9 cellular contexts compared by ENCODE assay signal in the genomic region with DNA sequence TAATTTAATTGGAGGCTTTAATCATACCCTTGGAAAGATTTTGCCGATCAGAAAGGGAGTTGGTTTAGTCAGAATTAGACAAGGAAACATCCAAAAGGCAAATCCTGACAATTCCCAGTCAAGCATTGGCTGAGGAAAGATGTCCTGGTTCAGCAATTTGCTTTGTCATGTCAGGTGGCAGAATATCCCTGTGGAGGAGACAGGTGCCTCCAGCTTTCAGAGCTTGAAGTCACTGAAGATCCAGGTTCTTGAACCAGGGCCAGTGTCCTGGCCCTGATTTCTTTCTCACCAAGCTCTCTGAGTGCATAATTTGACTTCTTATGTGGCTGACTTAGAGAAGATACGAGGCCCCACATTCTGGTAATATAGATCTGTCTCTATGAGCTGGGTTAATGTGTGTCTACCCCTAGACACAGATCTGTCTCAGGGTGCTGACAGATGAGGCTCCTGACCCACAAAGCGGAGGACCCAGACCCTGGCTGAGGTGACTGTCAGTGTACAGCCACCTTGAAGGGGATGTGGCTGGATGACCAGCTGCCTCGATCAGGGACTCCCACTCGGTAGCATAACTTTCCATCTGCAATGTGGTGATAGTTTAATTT.
DNase-seq lines count a peak whose midpoint lies in the region; ATAC-seq and TF ChIP-seq lines count a peak whose summit lies in the region.
"Had no signal": no experiment of that assay in that cellular context is flagged by ENCODE, and none has a peak within 500 bp of the region (broad histone marks: within the 10 kb centered on the region; RNA-seq: fewer than 3 reads in every experiment).

No MANE protein-coding gene starts in this region.

- peaks cover 9% of the 10 kb centered on the region for H3K27me3 Mint-ChIP-seq in activated naive CD4-positive, alpha-beta T cell treated with anti-CD3 and anti-CD28 coated beads, Interleukin-2, amount 10 ng/mL, durations not matched to agents 7 days and 5 days
- H3K27me3 Mint-ChIP-seq: B cell; CD4-positive, alpha-beta memory T cell had no signal

- H3K4me3 Mint-ChIP-seq in activated naive CD4-positive, alpha-beta T cell treated with anti-CD3 and anti-CD28 coated beads, Interleukin-2, amount 10 ng/mL, durations not matched to agents 7 days and 5 days: no peak overlapping the region
- H3K4me3 Mint-ChIP-seq: B cell had no signal

- TF ChIP-seq CTCF in OCI-LY3 (IDR thresholded peaks at IDR 0.05; ENCODE audit: low read depth, low read length): no peak

- H3K27me3 ChIP-seq in OCI-LY3 (ENCODE audit: low read depth, low read length): peaks cover 12% of the 10 kb centered on the region

- H3K4me3 ChIP-seq in OCI-LY3 (ENCODE audit: low read length): no peak overlapping the region

- H3K27ac ChIP-seq in OCI-LY3 (ENCODE audit: low read length): no peak overlapping the region

- H3K9me3 ChIP-seq in OCI-LY3 (ENCODE audit: insufficient read depth, low read length): no peaks in the 10 kb centered on the region

- H4K20me1 ChIP-seq in OCI-LY3 (ENCODE audit: insufficient read depth, low read length): no peaks in the 10 kb centered on the region

- no peak overlapping the region for H2AFZ ChIP-seq in OCI-LY3 (ENCODE audit: low read depth, low read length)

- no peaks in the 10 kb centered on the region for H3K79me2 ChIP-seq in OCI-LY3 (ENCODE audit: low read length)

- H3K4me2 ChIP-seq in OCI-LY3 (ENCODE audit: low read length): peak overlapping the region; percentile 45

- peak overlapping the region; percentile 22 to 64 for H3K27ac Mint-ChIP-seq in activated naive CD4-positive, alpha-beta T cell treated with anti-CD3 and anti-CD28 coated beads, Interleukin-2, amount 50 U/mL, for 72 hours
- no peak overlapping the region for H3K27ac Mint-ChIP-seq in activated naive CD4-positive, alpha-beta T cell treated with anti-CD3 and anti-CD28 coated beads, Interleukin-2, amount 10 ng/mL, durations not matched to agents 7 days and 5 days
- H3K27ac Mint-ChIP-seq: B cell had no signal

- no peaks in the 10 kb centered on the region for H3K36me3 ChIP-seq in OCI-LY3 (replicated peaks; ENCODE audit: low read depth, low read length)

- H3K4me1 Mint-ChIP-seq in activated naive CD4-positive, alpha-beta T cell treated with anti-CD3 and anti-CD28 coated beads, Interleukin-2, amount 10 ng/mL, durations not matched to agents 7 days and 5 days: peaks cover 18% of the 10 kb centered on the region

- H3K9me3 Mint-ChIP-seq in activated naive CD4-positive, alpha-beta T cell treated with anti-CD3 and anti-CD28 coated beads, Interleukin-2, amount 50 U/mL, for 72 hours: no peaks in the 10 kb centered on the region
- no peaks in the 10 kb centered on the region for H3K9me3 Mint-ChIP-seq in activated naive CD4-positive, alpha-beta T cell treated with anti-CD3 and anti-CD28 coated beads, Interleukin-2, amount 10 ng/mL, durations not matched to agents 7 days and 5 days
- H3K9me3 Mint-ChIP-seq: CD4-positive, alpha-beta memory T cell had no signal

- no peak for ATAC-seq in activated naive CD4-positive, alpha-beta T cell treated with anti-CD3 and anti-CD28 coated beads, Interleukin-2, amount 50 U/mL, for 72 hours
- ATAC-seq in GM21381 (IDR thresholded peaks at IDR 0.05; ENCODE audit: unreplicated experiment): no peak

- peaks cover 31% of the 10 kb centered on the region for H3K4me1 ChIP-seq in OCI-LY3 (ENCODE audit: low read length)

- DNase-seq in activated naive CD4-positive, alpha-beta T cell treated with anti-CD3 and anti-CD28 coated beads, Interleukin-2, amount 50 U/mL, for 72 hours (ENCODE audit: low spot score in 2 of 2): no peak
- DNase-seq in activated naive CD4-positive, alpha-beta T cell treated with anti-CD3 and anti-CD28 coated beads, Interleukin-2, amount 10 ng/mL, durations not matched to agents 7 days and 5 days: no peak
- DNase-seq in kidney tubule cell (ENCODE audit: low spot score) (peak; percentile 28), COLO668 (lab: John Stamatoyannopoulos, UW; ENCODE audit: unreplicated experiment) (no peak), iPS-NIHi7 (ENCODE audit: extremely low spot score) (no peak)

- H3K9ac ChIP-seq in OCI-LY3 (ENCODE audit: low read length): no peak overlapping the region

- no peaks in the 10 kb centered on the region for H3K36me3 Mint-ChIP-seq in activated naive CD4-positive, alpha-beta T cell treated with anti-CD3 and anti-CD28 coated beads, Interleukin-2, amount 50 U/mL, for 72 hours
- H3K36me3 Mint-ChIP-seq in activated naive CD4-positive, alpha-beta T cell treated with anti-CD3 and anti-CD28 coated beads, Interleukin-2, amount 10 ng/mL, durations not matched to agents 7 days and 5 days: no peaks in the 10 kb centered on the region

- CTCF ChIA-PET in activated naive CD4-positive, alpha-beta T cell treated with anti-CD3 and anti-CD28 coated beads, Interleukin-2, amount 10 ng/mL, durations not matched to agents 7 days and 5 days (lab: Charles Lee): interaction anchor here (0.6 to 3.7 kb wide), 21 partner anchors 8 to 1030 kb away, joined by 3 to 43 read pairs (median 4); partner anchors contain the start of gene KCNH1
